In the genomic region with DNA sequence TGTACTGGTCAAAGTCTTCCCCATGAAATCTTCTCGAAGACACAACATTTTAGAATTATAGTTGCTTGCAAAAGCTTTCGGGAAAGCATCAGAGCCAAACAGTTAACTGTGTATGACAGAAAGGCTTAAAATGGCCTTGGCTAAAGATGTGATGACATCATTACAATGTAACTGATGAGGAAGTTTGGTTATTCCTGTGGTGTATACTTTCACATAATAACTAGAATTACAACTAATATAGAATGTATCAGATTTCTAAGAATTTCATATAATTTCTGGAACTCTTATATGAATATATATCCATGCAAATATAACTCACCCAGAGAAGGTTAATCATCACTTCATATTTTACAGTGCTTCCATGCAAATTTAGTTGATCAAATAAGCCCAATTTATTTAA, we compare ENCODE assay signal across 24 cellular contexts. TPM values are rescaled to one million over a fixed set of nuclear protein-coding genes. Genes with fewer than 3 reads are reported as not detected.
"Had no signal": no experiment of that assay in that cellular context is flagged by ENCODE, and none has a peak within 500 bp of the region (broad histone marks: within the 10 kb centered on the region; RNA-seq: fewer than 3 reads in every experiment).

No MANE protein-coding gene starts in this region.

- FAIRE-seq: endometrium, islet of Langerhans had no signal

- H3K9me3 ChIP-seq: body of pancreas, heart left ventricle, sigmoid colon, upper lobe of right lung had no signal

- DNase-seq: activated B cell treated with CpG ODN at 0.5 μM for 24 hours; activated CD4-positive, alpha-beta T cell treated with anti-CD3 and anti-CD28 coated beads, Interleukin-2, amount 10 ng/mL, durations not matched to agents 7 days and 5 days; activated CD8-positive, alpha-beta memory T cell treated with anti-CD3 and anti-CD28 coated beads for 24 hours; activated CD8-positive, alpha-beta memory T cell treated with anti-CD3 and anti-CD28 coated beads, Interleukin-2, amount 50 U/mL, for 4 hours; activated naive CD4-positive, alpha-beta T cell treated with anti-CD3 and anti-CD28 coated beads for 36 hours; activated T-cell treated with anti-CD3 and anti-CD28 coated beads, Interleukin-2, amount 50 U/mL, for 4 hours; anterior cingulate cortex; body of pancreas; effector CD4-positive, alpha-beta T cell; heart left ventricle; midbrain; natural killer cell; sigmoid colon; stimulated activated CD4-positive, alpha-beta T cell treated with anti-CD3 and anti-CD28 coated beads, Interleukin-15, amount 100 ng/mL, for 24 hours; stimulated activated naive CD4-positive, alpha-beta T cell; T1000 had no signal

- H3K4me3 ChIP-seq: body of pancreas, heart left ventricle, sigmoid colon, smooth muscle cell, upper lobe of right lung had no signal

- H3K36me3 ChIP-seq: heart left ventricle, sigmoid colon, upper lobe of right lung had no signal

- H3K4me1 ChIP-seq: body of pancreas, heart left ventricle, sigmoid colon, upper lobe of right lung had no signal

- H3K4me2 ChIP-seq: smooth muscle cell had no signal

- ATAC-seq: body of pancreas, heart left ventricle, natural killer cell, upper lobe of right lung had no signal

- H3K27ac ChIP-seq: body of pancreas, heart left ventricle, sigmoid colon, upper lobe of right lung had no signal

- H3K27me3 ChIP-seq: body of pancreas had no signal

RNA-seq across cellular contexts. Expression of a gene that starts 8.4 kb away (rescaled TPM):
- total RNA-seq: epithelial cell of proximal tubule, fibroblast of villous mesenchyme, osteoblast, posterior vena cava, sigmoid colon had no signal
- polyA plus RNA-seq: smooth muscle cell had no signal
